In the genomic region with DNA sequence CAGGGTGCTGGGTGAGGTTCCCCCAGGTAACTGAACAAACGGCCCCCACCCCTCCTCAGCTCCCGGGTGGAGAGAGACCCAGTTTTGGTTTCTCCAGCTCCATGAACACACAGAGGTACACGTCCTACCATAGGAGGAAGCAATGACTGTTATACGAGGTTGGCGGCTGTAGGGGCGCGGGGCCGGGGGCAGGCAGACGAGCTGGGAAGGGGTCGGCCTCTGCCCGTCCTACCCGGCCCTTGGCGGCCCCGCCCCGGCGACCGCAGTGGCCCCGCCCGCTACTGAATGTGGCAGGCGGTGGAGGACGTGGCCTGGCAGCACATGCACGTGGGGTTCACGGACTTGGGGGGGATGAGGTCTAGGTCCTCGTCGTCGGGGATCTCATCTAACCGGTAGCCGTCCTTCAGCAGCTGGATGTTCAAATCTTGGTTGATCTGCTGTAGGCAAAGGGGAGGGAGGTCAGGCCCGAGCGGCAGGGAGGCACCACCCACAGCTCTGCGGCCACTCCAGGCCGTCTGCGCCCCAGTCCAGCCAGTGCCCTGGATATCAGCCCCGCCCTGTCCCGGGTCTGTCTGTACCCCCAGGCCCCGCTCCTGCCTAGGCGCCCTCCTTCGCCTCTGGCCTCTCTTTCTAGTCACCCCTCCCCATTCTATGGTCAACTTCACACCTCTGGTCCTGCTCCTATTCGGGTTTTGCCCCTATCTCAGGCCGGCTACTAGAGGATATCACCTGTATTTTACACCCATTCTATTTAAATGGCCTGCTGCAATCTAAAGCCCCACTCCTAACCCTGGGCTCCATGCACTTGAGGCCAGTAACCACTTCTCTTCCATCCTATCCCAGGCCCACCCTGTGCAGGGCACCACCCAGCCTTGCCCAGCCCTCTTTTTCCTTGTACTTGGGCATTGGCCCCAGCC, we compare ENCODE assay signal across 2 cellular contexts.
TF ChIP-seq lines count a peak whose summit lies in the region.

No MANE protein-coding gene starts in this region.

TF ChIP-seq in GM23338, 12 proteins besides CTCF, POLR2A, EP300 and RAD21:
- TF ChIP-seq ZNF114 (CRISPR knock-in tag; IDR thresholded peaks at IDR 0.05): no peak
- TF ChIP-seq NANOG (IDR thresholded peaks at IDR 0.05; ENCODE audit: borderline replicate concordance): no peak
- TF ChIP-seq STAT1 (IDR thresholded peaks at IDR 0.05; ENCODE audit: unreplicated experiment): no peak
- TF ChIP-seq, protein P1, sequence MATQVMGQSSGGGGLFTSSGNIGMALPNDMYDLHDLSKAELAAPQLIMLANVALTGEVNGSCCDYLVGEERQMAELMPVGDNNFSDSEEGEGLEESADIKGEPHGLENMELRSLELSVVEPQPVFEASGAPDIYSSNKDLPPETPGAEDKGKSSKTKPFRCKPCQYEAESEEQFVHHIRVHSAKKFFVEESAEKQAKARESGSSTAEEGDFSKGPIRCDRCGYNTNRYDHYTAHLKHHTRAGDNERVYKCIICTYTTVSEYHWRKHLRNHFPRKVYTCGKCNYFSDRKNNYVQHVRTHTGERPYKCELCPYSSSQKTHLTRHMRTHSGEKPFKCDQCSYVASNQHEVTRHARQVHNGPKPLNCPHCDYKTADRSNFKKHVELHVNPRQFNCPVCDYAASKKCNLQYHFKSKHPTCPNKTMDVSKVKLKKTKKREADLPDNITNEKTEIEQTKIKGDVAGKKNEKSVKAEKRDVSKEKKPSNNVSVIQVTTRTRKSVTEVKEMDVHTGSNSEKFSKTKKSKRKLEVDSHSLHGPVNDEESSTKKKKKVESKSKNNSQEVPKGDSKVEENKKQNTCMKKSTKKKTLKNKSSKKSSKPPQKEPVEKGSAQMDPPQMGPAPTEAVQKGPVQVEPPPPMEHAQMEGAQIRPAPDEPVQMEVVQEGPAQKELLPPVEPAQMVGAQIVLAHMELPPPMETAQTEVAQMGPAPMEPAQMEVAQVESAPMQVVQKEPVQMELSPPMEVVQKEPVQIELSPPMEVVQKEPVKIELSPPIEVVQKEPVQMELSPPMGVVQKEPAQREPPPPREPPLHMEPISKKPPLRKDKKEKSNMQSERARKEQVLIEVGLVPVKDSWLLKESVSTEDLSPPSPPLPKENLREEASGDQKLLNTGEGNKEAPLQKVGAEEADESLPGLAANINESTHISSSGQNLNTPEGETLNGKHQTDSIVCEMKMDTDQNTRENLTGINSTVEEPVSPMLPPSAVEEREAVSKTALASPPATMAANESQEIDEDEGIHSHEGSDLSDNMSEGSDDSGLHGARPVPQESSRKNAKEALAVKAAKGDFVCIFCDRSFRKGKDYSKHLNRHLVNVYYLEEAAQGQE (IDR thresholded peaks at IDR 0.05; ENCODE audit: unreplicated experiment): no peak
- TF ChIP-seq POLR2AphosphoS5 (IDR thresholded peaks at IDR 0.05; ENCODE audit: low read depth): no peak
- TF ChIP-seq JUNB (IDR thresholded peaks at IDR 0.05; ENCODE audit: unreplicated experiment): no peak
- TF ChIP-seq EZH2 (IDR thresholded peaks at IDR 0.05; ENCODE audit: low read depth, unreplicated experiment): no peak
- TF ChIP-seq EZH2phosphoT487 (IDR thresholded peaks at IDR 0.05; ENCODE audit: unreplicated experiment): no peak
- TF ChIP-seq CREB1 (CRISPR knock-in tag; IDR thresholded peaks at IDR 0.05; ENCODE audit: low read depth): no peak
- TF ChIP-seq ZNF462 (CRISPR knock-in tag; IDR thresholded peaks at IDR 0.05): no peak
TF ChIP-seq in GM23338: peak in this region for 0.

TF ChIP-seq in WTC11, 78 proteins besides CTCF, POLR2A, EP300 and RAD21:
- TF ChIP-seq ZNF317 (CRISPR knock-in tag; IDR thresholded peaks at IDR 0.05; ENCODE audit: borderline replicate concordance, low read depth) (no peak), ZNF281 (CRISPR knock-in tag; IDR thresholded peaks at IDR 0.05) (no peak), MYBL2 (CRISPR knock-in tag; IDR thresholded peaks at IDR 0.05) (no peak), ZNF219 (CRISPR knock-in tag; IDR thresholded peaks at IDR 0.05; ENCODE audit: borderline replicate concordance) (no peak)
TF ChIP-seq in WTC11: peak in this region for 0.
